In genomic region chr3:106332135-106332534, GRCh38 we compare ENCODE assay signal across 26 cellular contexts.
A peak's percentile ranks its signal among the peaks of the same experiment; 100 is the strongest.
DNase-seq lines count a peak whose midpoint lies in the region; ATAC-seq and TF ChIP-seq lines count a peak whose summit lies in the region.
"Had no signal": no experiment of that assay in that cellular context is flagged by ENCODE, and none has a peak within 500 bp of the region (broad histone marks: within the 10 kb centered on the region; RNA-seq: fewer than 3 reads in every experiment).

No MANE protein-coding gene starts in this region.

- no peaks in the 10 kb centered on the region for H3K27me3 Mint-ChIP-seq in activated CD4-positive, alpha-beta T cell treated with anti-CD3 and anti-CD28 coated beads, Interleukin-2, amount 10 ng/mL, durations not matched to agents 24 days and 14 days
- H3K27me3 Mint-ChIP-seq in activated T-helper 2 cell treated with anti-CD3 and anti-CD28 coated beads, Interferon-gamma antibody, Interleukin-2, Interleukin-4, amounts not matched to agents 10 μg/mL and 5 μg/mL and 100 μg/mL, durations not matched to agents 14 hours and 24 hours and 36 hours (ENCODE audit: low read depth): no peaks in the 10 kb centered on the region

- no peak for TF ChIP-seq CTCF in lower lobe of right lung (IDR thresholded peaks at IDR 0.05)

- no peaks in the 10 kb centered on the region for H3K4me1 ChIP-seq in lower lobe of right lung
- H3K4me1 ChIP-seq: colonic mucosa had no signal

- H3K27ac ChIP-seq in lower lobe of right lung: no peak overlapping the region
- H3K27ac ChIP-seq: colonic mucosa, epithelial cell of prostate had no signal

- no peaks in the 10 kb centered on the region for H3K9me3 ChIP-seq in lower lobe of right lung
- H3K9me3 ChIP-seq: colonic mucosa, mucosa of descending colon, SK-N-SH had no signal

- peaks cover 12% of the 10 kb centered on the region for H3K36me3 Mint-ChIP-seq in activated CD4-positive, alpha-beta T cell treated with anti-CD3 and anti-CD28 coated beads, Interleukin-2, amount 10 ng/mL, durations not matched to agents 24 days and 14 days (ENCODE audit: low read depth)
- peaks cover 4% of the 10 kb centered on the region for H3K36me3 Mint-ChIP-seq in activated T-helper 2 cell treated with anti-CD3 and anti-CD28 coated beads, Interferon-gamma antibody, Interleukin-2, Interleukin-4, amounts not matched to agents 10 μg/mL and 5 μg/mL and 100 μg/mL, durations not matched to agents 14 hours and 24 hours and 36 hours (ENCODE audit: low read depth)

- H3K4me1 Mint-ChIP-seq in activated CD4-positive, alpha-beta T cell treated with anti-CD3 and anti-CD28 coated beads, Interleukin-2, amount 10 ng/mL, durations not matched to agents 24 days and 14 days: peaks cover 67% of the 10 kb centered on the region
- H3K4me1 Mint-ChIP-seq in activated T-helper 2 cell treated with anti-CD3 and anti-CD28 coated beads, Interferon-gamma antibody, Interleukin-2, Interleukin-4, amounts not matched to agents 10 μg/mL and 5 μg/mL and 100 μg/mL, durations not matched to agents 14 hours and 24 hours and 36 hours (ENCODE audit: low read depth): peaks cover 67% of the 10 kb centered on the region
- H3K4me1 Mint-ChIP-seq: nephron progenitor cell had no signal

- H3K27me3 ChIP-seq in lower lobe of right lung (ENCODE audit: low read depth): no peaks in the 10 kb centered on the region
- H3K27me3 ChIP-seq: colonic mucosa had no signal

- peak overlapping the region; percentile 17 for H3K4me3 Mint-ChIP-seq in activated CD4-positive, alpha-beta T cell treated with anti-CD3 and anti-CD28 coated beads, Interleukin-2, amount 10 ng/mL, durations not matched to agents 24 days and 14 days
- no peak overlapping the region for H3K4me3 Mint-ChIP-seq in activated T-helper 2 cell treated with anti-CD3 and anti-CD28 coated beads, Interferon-gamma antibody, Interleukin-2, Interleukin-4, amounts not matched to agents 10 μg/mL and 5 μg/mL and 100 μg/mL, durations not matched to agents 14 hours and 24 hours and 36 hours (ENCODE audit: low read depth)
- H3K4me3 Mint-ChIP-seq: nephron progenitor cell had no signal

- no peak overlapping the region for H3K4me3 ChIP-seq in lower lobe of right lung
- H3K4me3 ChIP-seq: colonic mucosa, mucosa of descending colon had no signal

- ATAC-seq in GM18498 (IDR thresholded peaks at IDR 0.05; ENCODE audit: unreplicated experiment) (peak; percentile 43), HG03175 (IDR thresholded peaks at IDR 0.05; ENCODE audit: unreplicated experiment) (peak; percentile 39), lower lobe of right lung (no peak)
- ATAC-seq: HepG2, left cardiac atrium, mucosa of descending colon, Right ventricle myocardium inferior had no signal

- H3K36me3 ChIP-seq in lower lobe of right lung: no peaks in the 10 kb centered on the region
- H3K36me3 ChIP-seq: colonic mucosa had no signal

- no peak for DNase-seq in activated CD4-positive, alpha-beta T cell treated with anti-CD3 and anti-CD28 coated beads, Interleukin-2, amount 10 ng/mL, durations not matched to agents 24 days and 14 days
- no peak for DNase-seq in activated CD4-positive, alpha-beta T cell treated with anti-CD3 and anti-CD28 coated beads, Interleukin-2, amount 50 U/mL, for 4 hours
- no peak for DNase-seq in activated T-helper 2 cell treated with anti-CD3 and anti-CD28 coated beads, Interferon-gamma antibody, Interleukin-2, Interleukin-4, amounts not matched to agents 10 μg/mL and 5 μg/mL and 100 μg/mL, durations not matched to agents 14 hours and 24 hours and 36 hours (ENCODE audit: low spot score)
- DNase-seq in lower lobe of right lung: no peak
- no peak for DNase-seq in NCI-H2196 treated with DMSO at 0.1 percent for 48 hours (lab: John Stamatoyannopoulos, UW; ENCODE audit: unreplicated experiment)
- no peak for DNase-seq in activated gamma-delta T cell treated with Interleukin-2 at 50 U/mL for 16 hours
- DNase-seq: 8988T; C1 segment of cervical spinal cord; colonic mucosa; COR-L47; effector CD4-positive, alpha-beta T cell; GOT3; hippocampal formation; left cardiac atrium; MM.1S; mucosa of descending colon; NCI-H2029 treated with DMSO at 0.1 percent for 48 hours; NCI-H2227 treated with DMSO at 0.1 percent for 48 hours; NCI-H526 treated with DMSO at 0.1 percent for 48 hours; nephron progenitor cell; SK-N-SH had no signal

- intact Hi-C loops in activated CD4-positive, alpha-beta T cell treated with anti-CD3 and anti-CD28 coated beads, Interleukin-2, amount 10 ng/mL, durations not matched to agents 24 days and 14 days (cut with micrococcal nuclease): loop anchor here (1.0 to 10.0 kb wide), 6 partner anchors 33 to 733 kb away; no protein-coding TSS in a partner anchor
- intact Hi-C loops in activated T-helper 2 cell treated with anti-CD3 and anti-CD28 coated beads, Interferon-gamma antibody, Interleukin-2, Interleukin-4, amounts not matched to agents 10 μg/mL and 5 μg/mL and 100 μg/mL, durations not matched to agents 14 hours and 24 hours and 36 hours (cut with micrococcal nuclease): loop anchor here (1.0 to 5.0 kb wide), 9 partner anchors 55 to 963 kb away; partner anchors contain the start of gene CBLB
- intact Hi-C loops in lower lobe of right lung (cut with DNase I): no loop called here

- H3K9me3 Mint-ChIP-seq in activated CD4-positive, alpha-beta T cell treated with anti-CD3 and anti-CD28 coated beads, Interleukin-2, amount 10 ng/mL, durations not matched to agents 24 days and 14 days: peaks cover 6% of the 10 kb centered on the region
- peaks cover 10% of the 10 kb centered on the region for H3K9me3 Mint-ChIP-seq in activated T-helper 2 cell treated with anti-CD3 and anti-CD28 coated beads, Interferon-gamma antibody, Interleukin-2, Interleukin-4, amounts not matched to agents 10 μg/mL and 5 μg/mL and 100 μg/mL, durations not matched to agents 14 hours and 24 hours and 36 hours
- H3K9me3 Mint-ChIP-seq: nephron progenitor cell had no signal

- H3K27ac Mint-ChIP-seq in activated CD4-positive, alpha-beta T cell treated with anti-CD3 and anti-CD28 coated beads, Interleukin-2, amount 10 ng/mL, durations not matched to agents 24 days and 14 days: peak overlapping the region; percentile 81
- H3K27ac Mint-ChIP-seq in activated T-helper 2 cell treated with anti-CD3 and anti-CD28 coated beads, Interferon-gamma antibody, Interleukin-2, Interleukin-4, amounts not matched to agents 10 μg/mL and 5 μg/mL and 100 μg/mL, durations not matched to agents 14 hours and 24 hours and 36 hours: peak overlapping the region; percentile 47
- H3K27ac Mint-ChIP-seq: nephron progenitor cell had no signal

Comparison
In these comparisons a context has a peak if more than half of its experiments do, and no peak if none do; other contexts are left out.
1. ATAC-seq: peak in GM18498 (single experiment) and HG03175 (single experiment); none in lower lobe of right lung (0 of 2).